9 cellular contexts compared by ENCODE assay signal in genomic region chr2:188293601-188294482, GRCh38. TPM values are rescaled to one million over a fixed set of nuclear protein-coding genes. Genes with fewer than 3 reads are reported as not detected.
DNase-seq lines count a peak whose midpoint lies in the region; ATAC-seq, FAIRE-seq and TF ChIP-seq lines count a peak whose summit lies in the region.
"Had no signal": no experiment of that assay in that cellular context is flagged by ENCODE, and none has a peak within 500 bp of the region (broad histone marks: within the 10 kb centered on the region; RNA-seq: fewer than 3 reads in every experiment).

No MANE protein-coding gene starts in this region.

- peak overlapping the region; percentile 67 for H3K4me3 ChIP-seq in bronchial epithelial cell (ENCODE audit: low read depth, low read length)
- peak overlapping the region; percentile 79 for H3K4me3 ChIP-seq in kidney epithelial cell (ENCODE audit: low read depth, low read length)
- H3K4me3 ChIP-seq: GM12878 had no signal

- H3K27me3 ChIP-seq in bronchial epithelial cell (ENCODE audit: control insufficient read depth, insufficient read depth, low read length) (no peaks in the 10 kb centered on the region), kidney epithelial cell (ENCODE audit: control insufficient read depth, insufficient read depth, low read length) (no peaks in the 10 kb centered on the region)

- H3K36me3 ChIP-seq in bronchial epithelial cell (ENCODE audit: control insufficient read depth, insufficient read depth, low read length) (no peaks in the 10 kb centered on the region), kidney epithelial cell (ENCODE audit: control insufficient read depth, insufficient read depth, low read length) (no peaks in the 10 kb centered on the region)

- FAIRE-seq in bronchial epithelial cell (lab: Jason Lieb, UNC) = no peak
- FAIRE-seq: GM12878 had no signal

- no peak for TF ChIP-seq CTCF in C4-2B (conservative IDR thresholded peaks at IDR 0.05)
- TF ChIP-seq CTCF in bronchial epithelial cell (IDR thresholded peaks at IDR 0.05; ENCODE audit: insufficient read depth, low read length, severe bottlenecking) = no peak
- TF ChIP-seq CTCF in kidney epithelial cell (IDR thresholded peaks at IDR 0.05; ENCODE audit: insufficient read depth, low read length, poor library complexity, severe bottlenecking) = no peak

- DNase-seq in NCI-H2081 treated with DMSO at 0.1 percent for 48 hours (lab: John Stamatoyannopoulos, UW) = peak; percentile 48
- DNase-seq in bronchial epithelial cell (ENCODE audit: low read depth) = peak; percentile 25
- DNase-seq in kidney epithelial cell (ENCODE audit: low read depth) = peak; percentile 64
- peak in 34 of 49 donors; percentile 2 to 57 (median 24) for DNase-seq in substantia nigra (lab: John Stamatoyannopoulos, UW)
- no peak for DNase-seq in cerebellar nuclear complex (lab: John Stamatoyannopoulos, UW)

- H3K27ac ChIP-seq in C4-2B = peak overlapping the region; percentile 95
- H3K27ac ChIP-seq in substantia nigra (ENCODE audit: low read depth, low read length, poor library complexity, severe bottlenecking) = no peak overlapping the region

- ATAC-seq in HG03469 (IDR thresholded peaks at IDR 0.05; ENCODE audit: unreplicated experiment) = no peak
- ATAC-seq in GM18498 (IDR thresholded peaks at IDR 0.05; ENCODE audit: unreplicated experiment) = no peak
- ATAC-seq: GM12878 had no signal

RNA-seq across cellular contexts. Expression of gene GULP1, which starts 2.2 kb away (rescaled TPM):
- total RNA-seq in bronchial epithelial cell (30.0 and 39.2 TPM in 2 replicates), kidney epithelial cell (95.5 and 99.3 TPM in 2 replicates)

Comparison
In these comparisons a context has a peak if more than half of its experiments do, and no peak if none do; other contexts are left out.
1. DNase-seq: peak in NCI-H2081 treated with DMSO at 0.1 percent for 48 hours (single experiment), bronchial epithelial cell (single experiment), kidney epithelial cell (single experiment) and substantia nigra (34 of 49); none in cerebellar nuclear complex (0 of 2).